10 cellular contexts compared by ENCODE assay signal in the genomic region with DNA sequence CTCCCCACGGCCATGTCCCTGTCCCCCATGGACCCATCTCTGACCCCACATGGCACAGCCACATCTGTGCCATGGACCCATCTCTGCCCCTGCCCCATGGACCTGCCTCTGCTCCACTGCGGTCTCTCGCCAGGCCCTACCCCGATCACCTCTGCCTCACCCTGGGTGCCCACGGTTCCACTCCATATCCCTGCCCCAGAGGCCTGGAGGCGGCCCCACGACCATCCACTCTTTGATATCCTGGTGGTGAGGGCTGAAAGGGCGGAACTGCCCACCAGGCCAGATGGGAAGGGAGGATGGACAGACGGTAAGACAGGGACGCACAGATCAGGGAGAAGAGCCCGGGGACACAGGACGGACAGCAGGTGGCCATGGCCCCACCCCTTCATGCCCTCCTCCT. TPM values are rescaled to one million over a fixed set of nuclear protein-coding genes. Genes with fewer than 3 reads are reported as not detected.
DNase-seq lines count a peak whose midpoint lies in the region; ATAC-seq lines count a peak whose summit lies in the region.
"Had no signal": no experiment of that assay in that cellular context is flagged by ENCODE, and none has a peak within 500 bp of the region (broad histone marks: within the 10 kb centered on the region; RNA-seq: fewer than 3 reads in every experiment).

No MANE protein-coding gene starts in this region.

- DNase-seq in stimulated activated naive CD8-positive, alpha-beta T cell treated with anti-CD3 and anti-CD28 coated beads, Interleukin-15, Interleukin-2, amounts not matched to agents 100 U/mL and 50 U/mL, for 24 hours: no peak
- DNase-seq in activated T-helper 2 cell treated with anti-CD3 and anti-CD28 coated beads, Interferon-gamma antibody, Interleukin-2, Interleukin-4, amounts not matched to agents 10 μg/mL and 5 μg/mL and 100 μg/mL, durations not matched to agents 14 hours and 24 hours and 36 hours (ENCODE audit: low spot score): no peak
- DNase-seq in left colon (no peak), MV-4-11 (lab: John Stamatoyannopoulos, UW) (no peak), DMS 273 (lab: John Stamatoyannopoulos, UW; ENCODE audit: unreplicated experiment) (no peak), NCI-H774 (lab: John Stamatoyannopoulos, UW) (no peak)
- DNase-seq: NCI-H1092 treated with DMSO at 0.1 percent for 48 hours had no signal

- intact Hi-C loops in activated T-helper 2 cell treated with anti-CD3 and anti-CD28 coated beads, Interferon-gamma antibody, Interleukin-2, Interleukin-4, amounts not matched to agents 10 μg/mL and 5 μg/mL and 100 μg/mL, durations not matched to agents 14 hours and 24 hours and 36 hours (cut with micrococcal nuclease): loop anchor here (5.0 kb wide), 1 partner anchor 43 kb away; a partner anchor contains a TSS
- intact Hi-C loops in left colon (cut with DNase I, micrococcal nuclease): no loop called here

- H3K9me3 Mint-ChIP-seq in stimulated activated naive CD8-positive, alpha-beta T cell treated with anti-CD3 and anti-CD28 coated beads, Interleukin-15, Interleukin-2, amounts not matched to agents 100 ng/mL and 50 ng/mL, for 24 hours: no peaks in the 10 kb centered on the region
- no peaks in the 10 kb centered on the region for H3K9me3 Mint-ChIP-seq in activated T-helper 2 cell treated with anti-CD3 and anti-CD28 coated beads, Interferon-gamma antibody, Interleukin-2, Interleukin-4, amounts not matched to agents 10 μg/mL and 5 μg/mL and 100 μg/mL, durations not matched to agents 14 hours and 24 hours and 36 hours
- H3K9me3 Mint-ChIP-seq: brain had no signal

- H3K4me1 Mint-ChIP-seq in stimulated activated naive CD8-positive, alpha-beta T cell treated with anti-CD3 and anti-CD28 coated beads, Interleukin-15, Interleukin-2, amounts not matched to agents 100 ng/mL and 50 ng/mL, for 24 hours (ENCODE audit: low read depth): peaks cover 28% of the 10 kb centered on the region
- H3K4me1 Mint-ChIP-seq in activated T-helper 2 cell treated with anti-CD3 and anti-CD28 coated beads, Interferon-gamma antibody, Interleukin-2, Interleukin-4, amounts not matched to agents 10 μg/mL and 5 μg/mL and 100 μg/mL, durations not matched to agents 14 hours and 24 hours and 36 hours (ENCODE audit: low read depth): peaks cover 16% of the 10 kb centered on the region

- ATAC-seq in stimulated activated naive CD8-positive, alpha-beta T cell treated with anti-CD3 and anti-CD28 coated beads, Interleukin-15, Interleukin-2, amounts not matched to agents 100 U/mL and 50 U/mL, for 24 hours: no peak
- ATAC-seq in left colon (peak; percentile 10), HG03439 (IDR thresholded peaks at IDR 0.05; ENCODE audit: unreplicated experiment) (no peak)

- no peak overlapping the region for H3K27ac Mint-ChIP-seq in stimulated activated naive CD8-positive, alpha-beta T cell treated with anti-CD3 and anti-CD28 coated beads, Interleukin-15, Interleukin-2, amounts not matched to agents 100 ng/mL and 50 ng/mL, for 24 hours
- no peak overlapping the region for H3K27ac Mint-ChIP-seq in activated T-helper 2 cell treated with anti-CD3 and anti-CD28 coated beads, Interferon-gamma antibody, Interleukin-2, Interleukin-4, amounts not matched to agents 10 μg/mL and 5 μg/mL and 100 μg/mL, durations not matched to agents 14 hours and 24 hours and 36 hours

- no peaks in the 10 kb centered on the region for H3K36me3 Mint-ChIP-seq in stimulated activated naive CD8-positive, alpha-beta T cell treated with anti-CD3 and anti-CD28 coated beads, Interleukin-15, Interleukin-2, amounts not matched to agents 100 ng/mL and 50 ng/mL, for 24 hours (ENCODE audit: low read depth)
- peaks cover 11% of the 10 kb centered on the region for H3K36me3 Mint-ChIP-seq in activated T-helper 2 cell treated with anti-CD3 and anti-CD28 coated beads, Interferon-gamma antibody, Interleukin-2, Interleukin-4, amounts not matched to agents 10 μg/mL and 5 μg/mL and 100 μg/mL, durations not matched to agents 14 hours and 24 hours and 36 hours (ENCODE audit: low read depth)

- peaks cover 14% of the 10 kb centered on the region for H3K27me3 Mint-ChIP-seq in stimulated activated naive CD8-positive, alpha-beta T cell treated with anti-CD3 and anti-CD28 coated beads, Interleukin-15, Interleukin-2, amounts not matched to agents 100 ng/mL and 50 ng/mL, for 24 hours
- peaks cover 15% of the 10 kb centered on the region for H3K27me3 Mint-ChIP-seq in activated T-helper 2 cell treated with anti-CD3 and anti-CD28 coated beads, Interferon-gamma antibody, Interleukin-2, Interleukin-4, amounts not matched to agents 10 μg/mL and 5 μg/mL and 100 μg/mL, durations not matched to agents 14 hours and 24 hours and 36 hours (ENCODE audit: low read depth)
- H3K27me3 Mint-ChIP-seq: brain had no signal

- peak overlapping the region; percentile 40 for H3K4me3 Mint-ChIP-seq in stimulated activated naive CD8-positive, alpha-beta T cell treated with anti-CD3 and anti-CD28 coated beads, Interleukin-15, Interleukin-2, amounts not matched to agents 100 ng/mL and 50 ng/mL, for 24 hours
- H3K4me3 Mint-ChIP-seq in activated T-helper 2 cell treated with anti-CD3 and anti-CD28 coated beads, Interferon-gamma antibody, Interleukin-2, Interleukin-4, amounts not matched to agents 10 μg/mL and 5 μg/mL and 100 μg/mL, durations not matched to agents 14 hours and 24 hours and 36 hours (ENCODE audit: low read depth): peak overlapping the region; percentile 54

RNA-seq across cellular contexts. Expression of a gene that starts 0.3 kb away (rescaled TPM):
- 1.1 and 1.6 TPM in 2 replicates for total RNA-seq in activated T-helper 2 cell treated with anti-CD3 and anti-CD28 coated beads, Interferon-gamma antibody, Interleukin-2, Interleukin-4, amounts not matched to agents 10 μg/mL and 5 μg/mL and 100 μg/mL, durations not matched to agents 14 hours and 24 hours and 36 hours
- total RNA-seq in left colon: under 1 TPM; 0.52 to 0.84 TPM

RNA-seq across cellular contexts. Expression of a gene that starts 21.1 kb away (rescaled TPM):
- total RNA-seq in activated T-helper 2 cell treated with anti-CD3 and anti-CD28 coated beads, Interferon-gamma antibody, Interleukin-2, Interleukin-4, amounts not matched to agents 10 μg/mL and 5 μg/mL and 100 μg/mL, durations not matched to agents 14 hours and 24 hours and 36 hours: 39.2 and 40.1 TPM in 2 replicates
- total RNA-seq in left colon: 100 to 1,000 TPM; 310 to 395 TPM

RNA-seq across cellular contexts. Expression of a gene that starts 41.7 kb away (rescaled TPM):
- total RNA-seq in activated T-helper 2 cell treated with anti-CD3 and anti-CD28 coated beads, Interferon-gamma antibody, Interleukin-2, Interleukin-4, amounts not matched to agents 10 μg/mL and 5 μg/mL and 100 μg/mL, durations not matched to agents 14 hours and 24 hours and 36 hours: 171 and 172 TPM in 2 replicates
- total RNA-seq in left colon: 10 to 100 TPM; 29.3 to 49.6 TPM

RNA-seq across cellular contexts. Expression of a gene that starts 43.4 kb away (rescaled TPM):
- total RNA-seq in activated T-helper 2 cell treated with anti-CD3 and anti-CD28 coated beads, Interferon-gamma antibody, Interleukin-2, Interleukin-4, amounts not matched to agents 10 μg/mL and 5 μg/mL and 100 μg/mL, durations not matched to agents 14 hours and 24 hours and 36 hours: 113 TPM in 2 replicates
- total RNA-seq in left colon: 100 to 1,000 TPM; 122 to 123 TPM

RNA-seq across cellular contexts. Expression of a gene that starts 54.6 kb away (rescaled TPM):
- 128 and 134 TPM in 2 replicates for total RNA-seq in activated T-helper 2 cell treated with anti-CD3 and anti-CD28 coated beads, Interferon-gamma antibody, Interleukin-2, Interleukin-4, amounts not matched to agents 10 μg/mL and 5 μg/mL and 100 μg/mL, durations not matched to agents 14 hours and 24 hours and 36 hours
- total RNA-seq in left colon: 100 to 1,000 TPM; 119 to 161 TPM
